1 cellular context compared by ENCODE assay signal in the genomic region with DNA sequence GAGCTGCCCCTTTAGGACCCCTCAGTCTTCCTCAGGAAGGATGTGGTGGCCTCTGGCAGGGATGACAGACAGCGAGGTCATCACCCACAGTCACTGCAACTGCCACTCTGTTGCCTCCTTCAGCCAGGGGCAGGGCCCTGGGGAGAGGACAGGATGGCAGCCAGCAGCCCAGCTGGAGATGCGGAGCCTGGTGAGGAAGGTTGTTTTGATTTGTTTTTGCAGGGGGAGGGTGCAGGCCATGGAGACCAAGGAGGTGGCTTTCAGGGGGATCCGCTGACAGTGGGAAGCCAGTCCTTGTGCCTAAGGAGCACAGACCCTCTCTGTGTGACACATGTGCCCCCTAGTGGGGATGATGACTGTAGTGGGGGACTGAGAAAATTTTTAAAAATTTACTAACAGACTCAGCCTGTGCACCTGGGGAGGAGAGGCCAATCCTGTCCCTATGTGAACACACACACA.
A peak's percentile ranks its signal among the peaks of the same experiment; 100 is the strongest.
TF ChIP-seq lines count a peak whose summit lies in the region.

No MANE protein-coding gene starts in this region.

TF ChIP-seq in SK-N-SH, 30 proteins besides CTCF, POLR2A, EP300 and RAD21 (continued from another document):
- TF ChIP-seq, protein P1, sequence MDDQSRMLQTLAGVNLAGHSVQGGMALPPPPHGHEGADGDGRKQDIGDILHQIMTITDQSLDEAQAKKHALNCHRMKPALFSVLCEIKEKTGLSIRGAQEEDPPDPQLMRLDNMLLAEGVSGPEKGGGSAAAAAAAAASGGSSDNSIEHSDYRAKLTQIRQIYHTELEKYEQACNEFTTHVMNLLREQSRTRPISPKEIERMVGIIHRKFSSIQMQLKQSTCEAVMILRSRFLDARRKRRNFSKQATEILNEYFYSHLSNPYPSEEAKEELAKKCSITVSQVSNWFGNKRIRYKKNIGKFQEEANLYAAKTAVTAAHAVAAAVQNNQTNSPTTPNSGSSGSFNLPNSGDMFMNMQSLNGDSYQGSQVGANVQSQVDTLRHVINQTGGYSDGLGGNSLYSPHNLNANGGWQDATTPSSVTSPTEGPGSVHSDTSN (IDR thresholded peaks at IDR 0.05): no peak
- TF ChIP-seq RXRA (IDR thresholded peaks at IDR 0.05; ENCODE audit: borderline replicate concordance, low read depth) (no peak), FOXM1 (IDR thresholded peaks at IDR 0.05; ENCODE audit: low read depth) (no peak), IRF3 (IDR thresholded peaks at IDR 0.05; ENCODE audit: low read depth, low read length) (no peak), NFIC (IDR thresholded peaks at IDR 0.05; ENCODE audit: borderline replicate concordance) (no peak), RCOR1 (IDR thresholded peaks at IDR 0.05; ENCODE audit: low read length) (peak; percentile 72), MXI1 (IDR thresholded peaks at IDR 0.05; ENCODE audit: low read depth, low read length) (peak; percentile 90), SIN3A (IDR thresholded peaks at IDR 0.05; ENCODE audit: borderline replicate concordance, low read depth, low read length) (no peak), FOSL2 (IDR thresholded peaks at IDR 0.05; ENCODE audit: borderline replicate concordance, low read depth) (no peak), TEAD4 (IDR thresholded peaks at IDR 0.05; ENCODE audit: borderline replicate concordance, insufficient read depth) (no peak), SMC3 (IDR thresholded peaks at IDR 0.05; ENCODE audit: low read depth, low read length) (peak; percentile 95), USF1 (IDR thresholded peaks at IDR 0.05; ENCODE audit: borderline replicate concordance, low read depth) (no peak), GATA2 (CRISPR knock-in tag; IDR thresholded peaks at IDR 0.05) (no peak), CHD2 (IDR thresholded peaks at IDR 0.05; ENCODE audit: low read length, partially characterized antibody) (peak; percentile 64), POLR2AphosphoS5 (IDR thresholded peaks at IDR 0.05; ENCODE audit: low read depth, low read length) (no peak), USF2 (IDR thresholded peaks at IDR 0.05; ENCODE audit: borderline replicate concordance, low read depth, low read length) (no peak), MEF2A (IDR thresholded peaks at IDR 0.05; ENCODE audit: borderline replicate concordance, low read depth) (no peak), GABPA (IDR thresholded peaks at IDR 0.05; ENCODE audit: low read depth) (no peak), TAF1 (IDR thresholded peaks at IDR 0.05; ENCODE audit: borderline replicate concordance, low read depth, low read length) (no peak), NRF1 (IDR thresholded peaks at IDR 0.05; ENCODE audit: low read depth, low read length) (peak; percentile 32; the same call in 1 of the 2 replicates), YY1 (IDR thresholded peaks at IDR 0.05; ENCODE audit: low read depth) (no peak), FOXJ3 (CRISPR knock-in tag; IDR thresholded peaks at IDR 0.05) (0 out of 2 replicates have a peak, but pooled peaks have one; percentile 32), TCF12 (IDR thresholded peaks at IDR 0.05) (no peak; the same call in 1 of the 2 replicates)
